24 cellular contexts compared by ENCODE assay signal in genomic region chr20:41394081-41394480, GRCh38. TPM values are rescaled to one million over a fixed set of nuclear protein-coding genes. Genes with fewer than 3 reads are reported as not detected.
"Had no signal": no experiment of that assay in that cellular context is flagged by ENCODE, and none has a peak within 500 bp of the region (broad histone marks: within the 10 kb centered on the region; RNA-seq: fewer than 3 reads in every experiment).

No MANE protein-coding gene starts in this region.

- ATAC-seq: activated CD8-positive, alpha-beta memory T cell treated with anti-CD3 and anti-CD28 coated beads, Interleukin-2, amount 10 ng/mL, durations not matched to agents 7 days and 5 days; body of pancreas; WTC11 had no signal

- DNase-seq: activated CD4-positive, alpha-beta T cell treated with anti-CD3 and anti-CD28 coated beads for 1 hour; activated CD4-positive, alpha-beta T cell treated with anti-CD3 and anti-CD28 coated beads, Interleukin-2, amount 10 ng/mL, durations not matched to agents 24 days and 14 days; activated CD4-positive, alpha-beta T cell treated with anti-CD3 and anti-CD28 coated beads, Interleukin-2, amount 50 U/mL, for 48 hours; activated CD8-positive, alpha-beta memory T cell treated with anti-CD3 and anti-CD28 coated beads, Interleukin-2, amount 10 ng/mL, durations not matched to agents 7 days and 5 days; activated effector memory CD4-positive, alpha-beta T cell treated with Interleukin-2 at 50 U/mL for 16 hours; activated naive CD4-positive, alpha-beta T cell; activated T-cell treated with anti-CD3 and anti-CD28 coated beads, Interleukin-2, amount 50 U/mL, for 24 hours; body of pancreas; Kasumi-1; KBM-7; NCI-H1048; NCI-H146; NCI-H187 treated with DMSO at 0.1 percent for 48 hours; NCI-H2081 treated with DMSO at 0.1 percent for 48 hours; NCI-H446; NCI-H524; Peyer's patch; SHP77 treated with DMSO at 0.1 percent for 48 hours had no signal

- H3K36me3 ChIP-seq: ascending aorta, Peyer's patch had no signal

- H3K4me3 Mint-ChIP-seq: activated CD4-positive, alpha-beta T cell treated with anti-CD3 and anti-CD28 coated beads, Interleukin-2, amount 10 ng/mL, durations not matched to agents 24 days and 14 days; activated CD8-positive, alpha-beta memory T cell treated with anti-CD3 and anti-CD28 coated beads, Interleukin-2, amount 10 ng/mL, durations not matched to agents 7 days and 5 days; activated naive CD4-positive, alpha-beta T cell treated with anti-CD3 and anti-CD28 coated beads, Interleukin-2, amount 50 U/mL, for 24 hours; activated T-cell treated with anti-CD3 and anti-CD28 coated beads, Interleukin-2, amount 50 U/mL, for 24 hours; activated T-helper 1 cell treated with anti-CD3 and anti-CD28 coated beads, Interleukin-12 subunit alpha, Interleukin-12 subunit beta, Interleukin-2, Interleukin-4 antibody, amounts not matched to agents 30 ng/mL and 10 ng/mL and 1 ng/mL, durations not matched to agents 14 hours and 24 hours and 36 hours; T-helper 1 cell treated with Interleukin-12 subunit alpha and Interleukin-12 subunit beta and Interleukin-4 antibody, amounts not matched to agents 30 μg/mL and 1 μg/mL, for 36 hours; WTC11 had no signal

- H3K27me3 ChIP-seq: ascending aorta, body of pancreas, Peyer's patch had no signal

- H3K36me3 Mint-ChIP-seq: activated CD8-positive, alpha-beta memory T cell treated with anti-CD3 and anti-CD28 coated beads, Interleukin-2, amount 10 ng/mL, durations not matched to agents 7 days and 5 days; activated naive CD4-positive, alpha-beta T cell treated with anti-CD3 and anti-CD28 coated beads, Interleukin-2, amount 50 U/mL, for 24 hours; WTC11 had no signal

- H3K27ac Mint-ChIP-seq: activated CD4-positive, alpha-beta T cell treated with anti-CD3 and anti-CD28 coated beads, Interleukin-2, amount 10 ng/mL, durations not matched to agents 24 days and 14 days; activated CD8-positive, alpha-beta memory T cell treated with anti-CD3 and anti-CD28 coated beads, Interleukin-2, amount 10 ng/mL, durations not matched to agents 7 days and 5 days; activated naive CD4-positive, alpha-beta T cell treated with anti-CD3 and anti-CD28 coated beads, Interleukin-2, amount 50 U/mL, for 24 hours; activated T-cell treated with anti-CD3 and anti-CD28 coated beads, Interleukin-2, amount 50 U/mL, for 24 hours; activated T-helper 1 cell treated with anti-CD3 and anti-CD28 coated beads, Interleukin-12 subunit alpha, Interleukin-12 subunit beta, Interleukin-2, Interleukin-4 antibody, amounts not matched to agents 30 ng/mL and 10 ng/mL and 1 ng/mL, durations not matched to agents 14 hours and 24 hours and 36 hours; T-helper 1 cell treated with Interleukin-12 subunit alpha and Interleukin-12 subunit beta and Interleukin-4 antibody, amounts not matched to agents 30 μg/mL and 1 μg/mL, for 36 hours; WTC11 had no signal

- H3K27ac ChIP-seq: ascending aorta, body of pancreas, Peyer's patch, RWPE1 had no signal

- H3K4me3 ChIP-seq: ascending aorta, body of pancreas, Peyer's patch had no signal

- H3K9me3 Mint-ChIP-seq: activated CD4-positive, alpha-beta T cell treated with anti-CD3 and anti-CD28 coated beads, Interleukin-2, amount 10 ng/mL, durations not matched to agents 24 days and 14 days; activated naive CD4-positive, alpha-beta T cell treated with anti-CD3 and anti-CD28 coated beads, Interleukin-2, amount 50 U/mL, for 24 hours; activated T-cell treated with anti-CD3 and anti-CD28 coated beads, Interleukin-2, amount 50 U/mL, for 24 hours; activated T-helper 1 cell treated with anti-CD3 and anti-CD28 coated beads, Interleukin-12 subunit alpha, Interleukin-12 subunit beta, Interleukin-2, Interleukin-4 antibody, amounts not matched to agents 30 ng/mL and 10 ng/mL and 1 ng/mL, durations not matched to agents 14 hours and 24 hours and 36 hours; T-helper 1 cell treated with Interleukin-12 subunit alpha and Interleukin-12 subunit beta and Interleukin-4 antibody, amounts not matched to agents 30 μg/mL and 1 μg/mL, for 36 hours; WTC11 had no signal

- H3K4me1 Mint-ChIP-seq: activated CD4-positive, alpha-beta T cell treated with anti-CD3 and anti-CD28 coated beads, Interleukin-2, amount 10 ng/mL, durations not matched to agents 24 days and 14 days; activated naive CD4-positive, alpha-beta T cell treated with anti-CD3 and anti-CD28 coated beads, Interleukin-2, amount 50 U/mL, for 24 hours had no signal

- H3K4me1 ChIP-seq: ascending aorta, body of pancreas, Peyer's patch had no signal

- H3K9me3 ChIP-seq: ascending aorta, body of pancreas, Peyer's patch had no signal

- H3K27me3 Mint-ChIP-seq: activated CD4-positive, alpha-beta T cell treated with anti-CD3 and anti-CD28 coated beads, Interleukin-2, amount 10 ng/mL, durations not matched to agents 24 days and 14 days; activated CD8-positive, alpha-beta memory T cell treated with anti-CD3 and anti-CD28 coated beads, Interleukin-2, amount 10 ng/mL, durations not matched to agents 7 days and 5 days; activated T-cell treated with anti-CD3 and anti-CD28 coated beads, Interleukin-2, amount 50 U/mL, for 24 hours had no signal

RNA-seq across cellular contexts. Expression of gene EMILIN3, which starts 27.5 kb away (rescaled TPM):
- total RNA-seq: activated CD8-positive, alpha-beta memory T cell treated with anti-CD3 and anti-CD28 coated beads, Interleukin-2, amount 10 ng/mL, durations not matched to agents 7 days and 5 days had no signal
